10 cellular contexts compared by ENCODE assay signal in genomic region chr9:125233678-125234077, GRCh38. TPM values are rescaled to one million over a fixed set of nuclear protein-coding genes. Genes with fewer than 3 reads are reported as not detected.
DNase-seq lines count a peak whose midpoint lies in the region; ATAC-seq and TF ChIP-seq lines count a peak whose summit lies in the region.
"Had no signal": no experiment of that assay in that cellular context is flagged by ENCODE, and none has a peak within 500 bp of the region (broad histone marks: within the 10 kb centered on the region; RNA-seq: fewer than 3 reads in every experiment).

No MANE protein-coding gene starts in this region.

- peaks cover 34% of the 10 kb centered on the region for H3K4me1 Mint-ChIP-seq in activated CD4-positive, alpha-beta T cell treated with anti-CD3 and anti-CD28 coated beads for 36 hours

- intact Hi-C loops in activated CD4-positive, alpha-beta T cell treated with anti-CD3 and anti-CD28 coated beads for 36 hours (cut with DNase I, micrococcal nuclease) = no loop called here

- H3K9ac ChIP-seq in MM.1S (ENCODE audit: low read length) = no peak overlapping the region

- peak; percentile 52 for ATAC-seq in activated CD4-positive, alpha-beta T cell treated with anti-CD3 and anti-CD28 coated beads for 36 hours
- peak; percentile 60 for ATAC-seq in stimulated activated naive CD8-positive, alpha-beta T cell treated with anti-CD3 and anti-CD28 coated beads, Interleukin-15, Interleukin-2, amounts not matched to agents 100 U/mL and 50 U/mL, for 24 hours
- no peak for ATAC-seq in GM18517 (IDR thresholded peaks at IDR 0.05; ENCODE audit: unreplicated experiment)

- no peak for TF ChIP-seq CTCF in MM.1S (IDR thresholded peaks at IDR 0.05; ENCODE audit: low read length)

- H2AFZ ChIP-seq in MM.1S (ENCODE audit: low read length) = no peak overlapping the region

- H3K36me3 ChIP-seq in MM.1S (replicated peaks; ENCODE audit: insufficient read depth, low read length) = peaks cover 13% of the 10 kb centered on the region

- peaks cover 28% of the 10 kb centered on the region for H4K20me1 ChIP-seq in MM.1S (ENCODE audit: insufficient read depth, low read length)

- H3K4me1 ChIP-seq in MM.1S (ENCODE audit: low read length) = peaks cover 7% of the 10 kb centered on the region; the same call in 1 of the 2 replicates

- no peaks in the 10 kb centered on the region for H3K27me3 Mint-ChIP-seq in activated CD4-positive, alpha-beta T cell treated with anti-CD3 and anti-CD28 coated beads for 36 hours

- CTCF ChIA-PET in activated CD4-positive, alpha-beta T cell treated with anti-CD3 and anti-CD28 coated beads for 36 hours (lab: Charles Lee) = interaction anchor here (0.7 to 0.9 kb wide), 2 partner anchors 9 to 144 kb away, joined by 4 read pairs; no protein-coding TSS in a partner anchor

- no peak overlapping the region for H3K4me2 ChIP-seq in MM.1S (ENCODE audit: low read depth, low read length)

- peaks cover 59% of the 10 kb centered on the region for H3K36me3 Mint-ChIP-seq in activated CD4-positive, alpha-beta T cell treated with anti-CD3 and anti-CD28 coated beads for 36 hours (ENCODE audit: low read depth)

- DNase-seq in activated CD4-positive, alpha-beta T cell treated with anti-CD3 and anti-CD28 coated beads for 36 hours = no peak
- no peak for DNase-seq in activated CD4-positive, alpha-beta T cell treated with anti-CD3 and anti-CD28 coated beads, Interleukin-2, amount 50 U/mL, for 1 hour
- DNase-seq in SW 1271 (lab: John Stamatoyannopoulos, UW) (peak; percentile 48 to 58), foreskin melanocyte (peak; percentile 77), NK-92 (lab: John Stamatoyannopoulos, UW; ENCODE audit: unreplicated experiment) (no peak), MM.1S (no peak)
- no peak for DNase-seq in stimulated activated naive CD8-positive, alpha-beta T cell treated with anti-CD3 and anti-CD28 coated beads, Interleukin-15, Interleukin-2, amounts not matched to agents 100 U/mL and 50 U/mL, for 24 hours

- peaks cover 44% of the 10 kb centered on the region for H3F3A ChIP-seq in MM.1S (ENCODE audit: insufficient read depth, low read length)

- H3K4me3 Mint-ChIP-seq in activated CD4-positive, alpha-beta T cell treated with anti-CD3 and anti-CD28 coated beads for 36 hours = no peak overlapping the region

- no peaks in the 10 kb centered on the region for H3K9me2 ChIP-seq in MM.1S (replicated peaks; ENCODE audit: insufficient read depth, low read length)

- no peaks in the 10 kb centered on the region for H3K27me3 ChIP-seq in MM.1S (replicated peaks; ENCODE audit: insufficient read depth, low read length)
- H3K27me3 ChIP-seq: neutrophil had no signal

- POLR2A ChIA-PET in activated CD4-positive, alpha-beta T cell treated with anti-CD3 and anti-CD28 coated beads for 36 hours (lab: Charles Lee) = interaction anchor here (0.8 kb wide), 1 partner anchor 136 kb away, joined by 3 read pairs; no protein-coding TSS in a partner anchor

- H3K27ac ChIP-seq in MM.1S (ENCODE audit: low read length) = no peak overlapping the region
- H3K27ac ChIP-seq: C4-2B, neutrophil had no signal

- peaks cover 29% of the 10 kb centered on the region for H3K79me2 ChIP-seq in MM.1S (ENCODE audit: low read length)

- no peak overlapping the region for H3K27ac Mint-ChIP-seq in activated CD4-positive, alpha-beta T cell treated with anti-CD3 and anti-CD28 coated beads for 36 hours

- no peaks in the 10 kb centered on the region for H3K9me3 Mint-ChIP-seq in activated CD4-positive, alpha-beta T cell treated with anti-CD3 and anti-CD28 coated beads for 36 hours (ENCODE audit: low read depth)

- H3K9me3 ChIP-seq in MM.1S (replicated peaks; ENCODE audit: insufficient read depth, low read length) = no peaks in the 10 kb centered on the region
- H3K9me3 ChIP-seq: neutrophil had no signal

- H3K4me3 ChIP-seq in MM.1S (ENCODE audit: low read length) = no peak overlapping the region

RNA-seq across cellular contexts. Expression of gene HSPA5, which starts 7.5 kb away (rescaled TPM):
- 100 to 1,000 TPM; 179 to 188 TPM for total RNA-seq in activated CD4-positive, alpha-beta T cell treated with anti-CD3 and anti-CD28 coated beads for 36 hours

RNA-seq across cellular contexts. Expression of gene GAPVD1, which starts 27.9 kb away (rescaled TPM):
- 10 to 100 TPM; 41.6 to 47.7 TPM for total RNA-seq in activated CD4-positive, alpha-beta T cell treated with anti-CD3 and anti-CD28 coated beads for 36 hours

RNA-seq across cellular contexts. Expression of gene RABEPK, which starts 33.3 kb away (rescaled TPM):
- 10 to 100 TPM; 29.1 to 33.1 TPM for total RNA-seq in activated CD4-positive, alpha-beta T cell treated with anti-CD3 and anti-CD28 coated beads for 36 hours

RNA-seq across cellular contexts. Expression of gene PPP6C, which starts 44.1 kb away (rescaled TPM):
- 10 to 100 TPM; 35.1 to 47.3 TPM for total RNA-seq in activated CD4-positive, alpha-beta T cell treated with anti-CD3 and anti-CD28 coated beads for 36 hours

Comparison
In these comparisons a context has a peak if more than half of its experiments do, and no peak if none do; other contexts are left out.
1. DNase-seq: peak in SW 1271 (2 of 2) and foreskin melanocyte (single experiment); none in activated CD4-positive, alpha-beta T cell treated with anti-CD3 and anti-CD28 coated beads for 36 hours (single experiment), activated CD4-positive, alpha-beta T cell treated with anti-CD3 and anti-CD28 coated beads, Interleukin-2, amount 50 U/mL, for 1 hour (single experiment), stimulated activated naive CD8-positive, alpha-beta T cell treated with anti-CD3 and anti-CD28 coated beads, Interleukin-15, Interleukin-2, amounts not matched to agents 100 U/mL and 50 U/mL, for 24 hours (single experiment), NK-92 (single experiment) and MM.1S (single experiment).